ENCODE assay signal across 8 cellular contexts in the genomic region with DNA sequence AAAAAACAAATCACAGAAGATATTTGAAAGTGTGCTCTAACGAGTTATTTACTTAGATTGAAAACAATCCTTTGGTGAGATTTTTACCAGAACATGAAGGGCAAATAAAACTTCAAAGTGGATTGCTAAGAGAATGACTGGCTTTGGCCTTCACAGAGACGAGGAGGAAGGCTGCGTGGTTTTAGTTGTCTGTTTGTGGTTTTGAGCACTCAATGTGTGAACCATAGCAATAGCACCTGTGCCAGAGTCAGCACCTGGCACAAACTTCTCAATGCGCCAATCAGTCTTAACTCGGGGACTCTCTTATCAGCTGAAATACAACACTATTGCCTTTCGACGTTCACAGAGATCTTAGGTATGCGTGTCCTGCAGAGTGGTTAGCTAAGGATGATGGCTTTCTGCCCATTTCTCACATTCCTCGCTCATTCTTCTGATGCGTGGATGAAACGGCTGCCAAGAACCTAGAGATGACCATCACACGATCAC.
DNase-seq lines count a peak whose midpoint lies in the region; ATAC-seq, FAIRE-seq and TF ChIP-seq lines count a peak whose summit lies in the region.

No MANE protein-coding gene starts in this region.

- peaks cover 15% of the 10 kb centered on the region; the same call in 1 of the 2 replicates for H3F3A ChIP-seq in OCI-LY1 (ENCODE audit: insufficient read depth, low read length)

- H2AFZ ChIP-seq in OCI-LY1 (ENCODE audit: low read length), result no peak overlapping the region
- H2AFZ ChIP-seq in parathyroid adenoma, result no peak overlapping the region

- H3K36me3 ChIP-seq in OCI-LY1 (ENCODE audit: insufficient read depth, low read length), result peaks cover 61% of the 10 kb centered on the region
- peaks cover 5 to 19% of the 10 kb centered on the region in 2 donors for H3K36me3 ChIP-seq in ascending aorta
- H3K36me3 ChIP-seq in parathyroid adenoma (ENCODE audit: control insufficient read depth, insufficient read depth, low read length), result no peaks in the 10 kb centered on the region

- no peak for DNase-seq in GM18507 (ENCODE audit: extremely low spot score, insufficient read length, low read depth)
- DNase-seq in ascending aorta (ENCODE audit: low spot score in 2 of 2), result no peak
- DNase-seq in GM19240 (ENCODE audit: insufficient read length, low spot score), result no peak
- no peak for DNase-seq in 8988T
- no peak for DNase-seq in head of caudate nucleus

- TF ChIP-seq CTCF in OCI-LY1 (IDR thresholded peaks at IDR 0.05; ENCODE audit: low read length) (no peak), ascending aorta (IDR thresholded peaks at IDR 0.05) (no peak), parathyroid adenoma (IDR thresholded peaks at IDR 0.05) (no peak)

- H3K79me2 ChIP-seq in OCI-LY1 (ENCODE audit: insufficient read depth, low read length) (no peaks in the 10 kb centered on the region), parathyroid adenoma (peaks cover 30% of the 10 kb centered on the region)

- ATAC-seq in HG02759 (IDR thresholded peaks at IDR 0.05; ENCODE audit: unreplicated experiment), result peak; percentile 56

- no peaks in the 10 kb centered on the region for H4K20me1 ChIP-seq in OCI-LY1 (ENCODE audit: insufficient read depth, low read length)

- H3K9me3 ChIP-seq in OCI-LY1 (ENCODE audit: low read length), result no peaks in the 10 kb centered on the region
- no peaks in the 10 kb centered on the region for H3K9me3 ChIP-seq in ascending aorta
- H3K9me3 ChIP-seq in parathyroid adenoma (ENCODE audit: control insufficient read depth, low read length), result no peaks in the 10 kb centered on the region

- H3K4me2 ChIP-seq in OCI-LY1 (ENCODE audit: low read length), result peak overlapping the region; percentile 58
- peak overlapping the region; percentile 35 for H3K4me2 ChIP-seq in parathyroid adenoma (ENCODE audit: low read length)

- intact Hi-C loops in ascending aorta (cut with DNase I), result no loop called here
- intact Hi-C loops in head of caudate nucleus (cut with DNase I), result loop anchor here (10.0 kb wide), 1 partner anchor 142 kb away; no protein-coding TSS in a partner anchor

- H3K9ac ChIP-seq in OCI-LY1 (ENCODE audit: low read length) (peak overlapping the region; percentile 61), parathyroid adenoma (no peak overlapping the region)

- H3K4me3 ChIP-seq in OCI-LY1 (ENCODE audit: low read depth, low read length, poor library complexity, severe bottlenecking) (peak overlapping the region; percentile 17), ascending aorta (no peak overlapping the region), parathyroid adenoma (ENCODE audit: low read depth, low read length) (peak overlapping the region; percentile 13)

- H3K27me3 ChIP-seq in OCI-LY1 (ENCODE audit: insufficient read depth, low read length) (no peaks in the 10 kb centered on the region), ascending aorta (no peaks in the 10 kb centered on the region), parathyroid adenoma (ENCODE audit: control insufficient read depth, insufficient read depth, low read length) (no peaks in the 10 kb centered on the region)

- FAIRE-seq in GM18507 (lab: Jason Lieb, UNC), result peak; percentile 95

- H3K9me2 ChIP-seq in OCI-LY1 (ENCODE audit: low read depth, low read length), result no peaks in the 10 kb centered on the region

- peak overlapping the region; percentile 99 for H3K27ac ChIP-seq in OCI-LY1 (ENCODE audit: low read depth, low read length, poor library complexity, severe bottlenecking)
- H3K27ac ChIP-seq in ascending aorta, result peak overlapping the region; percentile 42 to 49
- H3K27ac ChIP-seq in parathyroid adenoma, result peak overlapping the region; percentile 80

- H3K4me1 ChIP-seq in OCI-LY1 (ENCODE audit: insufficient read depth, low read length, severe bottlenecking), result peaks cover 78% of the 10 kb centered on the region
- H3K4me1 ChIP-seq in ascending aorta, result peaks cover 8 to 17% of the 10 kb centered on the region in 2 donors
- peaks cover 21% of the 10 kb centered on the region for H3K4me1 ChIP-seq in parathyroid adenoma

Comparison
In these comparisons a context has a peak if more than half of its experiments do, and no peak if none do; other contexts are left out.
1. H3K27ac ChIP-seq: peak in every context shown above with its lines; median percentile 99 in OCI-LY1; 80 in parathyroid adenoma; 46 in ascending aorta.
2. H3K4me3 ChIP-seq: peak in OCI-LY1 (single experiment) and parathyroid adenoma (single experiment); none in ascending aorta (0 of 2).